11 cellular contexts compared by ENCODE assay signal in the genomic region with DNA sequence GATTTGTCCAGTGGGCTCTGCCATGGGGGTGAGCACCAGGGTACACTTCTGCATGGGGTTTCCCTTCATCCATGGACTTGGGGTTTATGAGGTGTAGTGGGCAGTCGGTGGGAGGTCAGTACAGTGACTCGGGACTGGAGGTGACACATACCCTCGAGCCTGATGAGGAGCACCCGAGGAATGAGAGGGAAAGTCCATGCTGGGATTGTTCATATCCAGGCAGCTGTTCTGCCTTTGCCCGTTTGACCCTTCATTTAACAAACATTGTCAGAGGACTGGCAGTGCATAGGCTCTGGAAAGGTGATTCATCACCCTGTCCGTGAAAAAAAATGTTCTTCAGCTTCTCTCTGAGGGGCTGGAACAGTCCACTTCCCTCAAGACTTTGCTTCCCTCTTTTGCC. TPM values are rescaled to one million over a fixed set of nuclear protein-coding genes. Genes with fewer than 3 reads are reported as not detected.
DNase-seq lines count a peak whose midpoint lies in the region; ATAC-seq and TF ChIP-seq lines count a peak whose summit lies in the region.
"Had no signal": no experiment of that assay in that cellular context is flagged by ENCODE, and none has a peak within 500 bp of the region (broad histone marks: within the 10 kb centered on the region; RNA-seq: fewer than 3 reads in every experiment).

No MANE protein-coding gene starts in this region.

- DNase-seq in AG04449 (ENCODE audit: low read depth, low spot score) = peak; percentile 83
- peak; percentile 99 for DNase-seq in LHCN-M2 (ENCODE audit: low read depth)
- peak; percentile 92 for DNase-seq in dermis blood vessel endothelial cell
- no peak for DNase-seq in natural killer cell
- DNase-seq in lower leg skin (ENCODE audit: low spot score in 2 of 2) = no peak
- no peak for DNase-seq in activated T-cell treated with anti-CD3 and anti-CD28 coated beads, Interleukin-2, amount 50 U/mL, for 72 hours
- no peak for DNase-seq in Kasumi-1 (lab: John Stamatoyannopoulos, UW)
- DNase-seq: stimulated activated CD4-positive, alpha-beta T cell treated with anti-CD3 and anti-CD28 coated beads, Interleukin-12 subunit alpha, Interleukin-12 subunit beta, amount 100 ng/mL, for 4 hours had no signal

- H3K4me3 ChIP-seq in AG04449 (ENCODE audit: low read depth, low read length) (peak overlapping the region; percentile 80), lower leg skin (ENCODE audit: low read depth, poor library complexity, severe bottlenecking) (no peak overlapping the region)
- H3K4me3 ChIP-seq: SK-N-MC had no signal

- ATAC-seq in natural killer cell (no peak), GM19463 (IDR thresholded peaks at IDR 0.05; ENCODE audit: unreplicated experiment) (no peak)
- ATAC-seq in activated T-cell treated with anti-CD3 and anti-CD28 coated beads, Interleukin-2, amount 50 U/mL, for 72 hours (replicated peaks in 1 of 2) = no peak

- peaks cover 23 to 37% of the 10 kb centered on the region in 2 donors for H3K27me3 Mint-ChIP-seq in natural killer cell (ENCODE audit: low read depth in 2 of 2)
- peaks cover 53% of the 10 kb centered on the region for H3K27me3 Mint-ChIP-seq in activated T-cell treated with anti-CD3 and anti-CD28 coated beads, Interleukin-2, amount 50 U/mL, for 72 hours (ENCODE audit: low read depth)

- TF ChIP-seq CTCF in AG04449 (IDR thresholded peaks at IDR 0.05; ENCODE audit: insufficient read depth, low read length, missing control alignments) = no peak
- no peak for TF ChIP-seq CTCF in natural killer cell (IDR thresholded peaks at IDR 0.05)
- TF ChIP-seq CTCF in lower leg skin (IDR thresholded peaks at IDR 0.05) = no peak

- no peaks in the 10 kb centered on the region for H3K36me3 Mint-ChIP-seq in natural killer cell
- no peaks in the 10 kb centered on the region for H3K36me3 Mint-ChIP-seq in activated T-cell treated with anti-CD3 and anti-CD28 coated beads, Interleukin-2, amount 50 U/mL, for 72 hours (ENCODE audit: insufficient read depth in 2 of 2)

- no peak for TF ChIP-seq POLR2A in lower leg skin (IDR thresholded peaks at IDR 0.05)

- H3K27ac Mint-ChIP-seq in natural killer cell = no peak overlapping the region
- no peak overlapping the region for H3K27ac Mint-ChIP-seq in activated T-cell treated with anti-CD3 and anti-CD28 coated beads, Interleukin-2, amount 50 U/mL, for 72 hours
- H3K27ac Mint-ChIP-seq: dendritic cell treated with granulocyte-macrophage colony-stimulating factor and Interleukin-4, amounts not matched to agents 40 ng/mL and 50 ng/mL, for 4 days had no signal

- peaks cover 25 to 29% of the 10 kb centered on the region in 2 donors for H3K4me1 Mint-ChIP-seq in natural killer cell
- peaks cover 19% of the 10 kb centered on the region for H3K4me1 Mint-ChIP-seq in activated T-cell treated with anti-CD3 and anti-CD28 coated beads, Interleukin-2, amount 50 U/mL, for 72 hours (ENCODE audit: low read depth)

- CTCF ChIA-PET in AG04449 (lab: Yijun Ruan, JAX) = interaction anchor here (8.0 to 16.8 kb wide), 2 partner anchors 21 to 151 kb away, joined by 56 to 150 read pairs; no protein-coding TSS in a partner anchor

- WGBS in lower leg skin, 2 donors = 51 to 63% methylated on average over 6 of the region's 6 CpGs

- H3K9me3 Mint-ChIP-seq in natural killer cell = no peaks in the 10 kb centered on the region
- no peaks in the 10 kb centered on the region for H3K9me3 Mint-ChIP-seq in activated T-cell treated with anti-CD3 and anti-CD28 coated beads, Interleukin-2, amount 50 U/mL, for 72 hours
- H3K9me3 Mint-ChIP-seq: dendritic cell treated with granulocyte-macrophage colony-stimulating factor and Interleukin-4, amounts not matched to agents 40 ng/mL and 50 ng/mL, for 4 days had no signal

- intact Hi-C loops in natural killer cell (cut with micrococcal nuclease) = no loop called here
- intact Hi-C loops in lower leg skin (cut with DNase I; ENCODE audit: low total_unique reads) = no loop called here

- H3K4me3 Mint-ChIP-seq in natural killer cell = peak overlapping the region; percentile 65
- peak overlapping the region in 1 of 2 donors; percentile 59 for H3K4me3 Mint-ChIP-seq in activated T-cell treated with anti-CD3 and anti-CD28 coated beads, Interleukin-2, amount 50 U/mL, for 72 hours
- H3K4me3 Mint-ChIP-seq: dendritic cell treated with granulocyte-macrophage colony-stimulating factor and Interleukin-4, amounts not matched to agents 40 ng/mL and 50 ng/mL, for 4 days had no signal

- POLR2A ChIA-PET in AG04449 (lab: Yijun Ruan, JAX) = interaction anchor here (0.6 to 1.4 kb wide), 5 partner anchors 20 to 144 kb away, joined by 3 to 6 read pairs (median 3); no protein-coding TSS in a partner anchor

RNA-seq across cellular contexts. Expression of a gene that starts 2.7 kb away (rescaled TPM):
- total RNA-seq in LHCN-M2 (2014; rRNA removed) (25.4 and 32.3 TPM in 2 replicates), dermis blood vessel endothelial cell (6.8 and 10.0 TPM in 2 replicates), natural killer cell (1 to 10 TPM in 1 of 3 donors, under 1 TPM in 2; 0.14 to 1.6 (median 0.43) TPM), lower leg skin (10 to 100 TPM in 3 of 4 donors, 1 to 10 TPM in 1; 5.8 to 30.7 (median 21.0) TPM)
- 17.1 TPM for polyA plus RNA-seq in LHCN-M2 (2012)
- 1 to 10 TPM; 1.8 to 2.0 TPM for total RNA-seq in activated T-cell treated with anti-CD3 and anti-CD28 coated beads, Interleukin-2, amount 50 U/mL, for 72 hours

Comparison
In these comparisons a context has a peak if more than half of its experiments do, and no peak if none do; other contexts are left out.
1. DNase-seq: peak in AG04449 (single experiment), LHCN-M2 (single experiment) and dermis blood vessel endothelial cell (single experiment); none in natural killer cell (single experiment), lower leg skin (0 of 2), activated T-cell treated with anti-CD3 and anti-CD28 coated beads, Interleukin-2, amount 50 U/mL, for 72 hours (0 of 2) and Kasumi-1 (0 of 2).